10 cellular contexts compared by ENCODE assay signal in genomic region chr1:97947751-97948150, GRCh38.
"Had no signal": no experiment of that assay in that cellular context is flagged by ENCODE, and none has a peak within 500 bp of the region (broad histone marks: within the 10 kb centered on the region; RNA-seq: fewer than 3 reads in every experiment).

No MANE protein-coding gene starts in this region.

- ATAC-seq: activated naive CD8-positive, alpha-beta T cell treated with anti-CD3 and anti-CD28 coated beads, Interleukin-2, amount 50 U/mL, for 24 hours; mucosa of descending colon; naive thymus-derived CD4-positive, alpha-beta T cell; stimulated activated effector memory CD8-positive, alpha-beta T cell treated with anti-CD3 and anti-CD28 coated beads, Interleukin-12 subunit alpha, Interleukin-12 subunit beta, amount 100 ng/mL, for 72 hours had no signal

- H3K4me1 ChIP-seq: left ventricle myocardium inferior, parathyroid adenoma had no signal

- DNase-seq: activated naive CD4-positive, alpha-beta T cell; activated naive CD8-positive, alpha-beta T cell treated with anti-CD3 and anti-CD28 coated beads, Interleukin-2, amount 50 U/mL, for 24 hours; brain microvascular endothelial cell; kidney; left ventricle myocardium inferior; mucosa of descending colon; naive thymus-derived CD4-positive, alpha-beta T cell had no signal

- H3K9ac ChIP-seq: parathyroid adenoma had no signal

- H3K27me3 ChIP-seq: brain microvascular endothelial cell, hepatocyte had no signal

- H3K36me3 ChIP-seq: brain microvascular endothelial cell, left ventricle myocardium inferior had no signal

- H3K4me3 ChIP-seq: hepatocyte, left ventricle myocardium inferior, mucosa of descending colon had no signal

- H3K9me3 ChIP-seq: left ventricle myocardium inferior, mucosa of descending colon had no signal
